ENCODE assay signal across 12 cellular contexts in genomic region chr20:47362361-47363219, GRCh38. TPM values are rescaled to one million over a fixed set of nuclear protein-coding genes. Genes with fewer than 3 reads are reported as not detected.
DNase-seq lines count a peak whose midpoint lies in the region; ATAC-seq, FAIRE-seq and TF ChIP-seq lines count a peak whose summit lies in the region.
"Had no signal": no experiment of that assay in that cellular context is flagged by ENCODE, and none has a peak within 500 bp of the region (broad histone marks: within the 10 kb centered on the region; RNA-seq: fewer than 3 reads in every experiment).

No MANE protein-coding gene starts in this region.

- no peaks in the 10 kb centered on the region for H3K36me3 ChIP-seq in CD8-positive, alpha-beta memory T cell (ENCODE audit: insufficient read depth, low read length)
- no peaks in the 10 kb centered on the region for H3K36me3 ChIP-seq in ovary

- H3K4me1 Mint-ChIP-seq in CD8-positive, alpha-beta memory T cell, result peaks cover 6 to 16% (median 14%) of the 10 kb centered on the region in 3 donors
- H3K4me1 Mint-ChIP-seq in chondrocyte (ENCODE audit: low read depth), result peaks cover 8% of the 10 kb centered on the region
- H3K4me1 Mint-ChIP-seq in activated T-helper 2 cell treated with anti-CD3 and anti-CD28 coated beads, Interferon-gamma antibody, Interleukin-2, Interleukin-4, amounts not matched to agents 10 μg/mL and 5 μg/mL and 100 μg/mL, durations not matched to agents 14 hours and 24 hours and 36 hours (ENCODE audit: low read depth), result peaks cover 27% of the 10 kb centered on the region

- no peaks in the 10 kb centered on the region for H3K27me3 ChIP-seq in CD8-positive, alpha-beta memory T cell (ENCODE audit: insufficient read depth, low read length, poor library complexity, severe bottlenecking)
- H3K27me3 ChIP-seq in ovary, result no peaks in the 10 kb centered on the region

- 88 to 90% (median 90%) methylated on average over 17 of the region's 17 CpGs for WGBS in ovary, 3 donors

- no peak for TF ChIP-seq EP300 in ovary (IDR thresholded peaks at IDR 0.05)

- CTCF ChIA-PET in CD8-positive, alpha-beta memory T cell (lab: Charles Lee), result interaction anchor here (1.1 kb wide), 2 partner anchors 21 to 46 kb away, joined by 3 read pairs; no protein-coding TSS in a partner anchor

- no peaks in the 10 kb centered on the region for H3K9me3 Mint-ChIP-seq in CD8-positive, alpha-beta memory T cell
- no peaks in the 10 kb centered on the region for H3K9me3 Mint-ChIP-seq in chondrocyte (ENCODE audit: low read depth)
- no peaks in the 10 kb centered on the region for H3K9me3 Mint-ChIP-seq in activated T-helper 2 cell treated with anti-CD3 and anti-CD28 coated beads, Interferon-gamma antibody, Interleukin-2, Interleukin-4, amounts not matched to agents 10 μg/mL and 5 μg/mL and 100 μg/mL, durations not matched to agents 14 hours and 24 hours and 36 hours

- peaks cover 22% of the 10 kb centered on the region for H3K4me1 ChIP-seq in CD8-positive, alpha-beta memory T cell (ENCODE audit: insufficient read depth, low read length)
- H3K4me1 ChIP-seq in ovary (ENCODE audit: insufficient read depth), result peaks cover 26% of the 10 kb centered on the region

- H3K9me3 ChIP-seq in CD8-positive, alpha-beta memory T cell (ENCODE audit: low read length), result no peaks in the 10 kb centered on the region
- no peaks in the 10 kb centered on the region for H3K9me3 ChIP-seq in ovary

- no peak overlapping the region for H3K4me3 ChIP-seq in CD8-positive, alpha-beta memory T cell (ENCODE audit: low read length)
- no peak overlapping the region for H3K4me3 ChIP-seq in ovary

- DNase-seq in CD8-positive, alpha-beta memory T cell, result no peak
- DNase-seq in MV-4-11 (lab: John Stamatoyannopoulos, UW), result peak; percentile 47
- DNase-seq in chondrocyte (ENCODE audit: low spot score), result no peak
- peak in 2 of 5 donors; percentile 39 to 46 for DNase-seq in ovary
- no peak for DNase-seq in activated gamma-delta T cell (lab: John Stamatoyannopoulos, UW)
- no peak for DNase-seq in activated T-helper 2 cell treated with anti-CD3 and anti-CD28 coated beads, Interferon-gamma antibody, Interleukin-2, Interleukin-4, amounts not matched to agents 10 μg/mL and 5 μg/mL and 100 μg/mL, durations not matched to agents 14 hours and 24 hours and 36 hours (ENCODE audit: low spot score)
- no peak for DNase-seq in GM12892 (ENCODE audit: insufficient read length)
- DNase-seq: activated CD4-positive, alpha-beta T cell treated with anti-CD3 and anti-CD28 coated beads for 48 hours; stimulated activated CD4-positive, alpha-beta T cell treated with anti-CD3 and anti-CD28 coated beads, Interleukin-2, amount 100 ng/mL, for 48 hours had no signal

- peak overlapping the region; percentile 89 for H3K27ac ChIP-seq in CD8-positive, alpha-beta memory T cell (ENCODE audit: low read depth, low read length)
- H3K27ac ChIP-seq in ovary, result peak overlapping the region; percentile 40 to 95

- TF ChIP-seq CTCF in chondrocyte (IDR thresholded peaks at IDR 0.05) (no peak), ovary (IDR thresholded peaks at IDR 0.05) (no peak)

- intact Hi-C loops in ovary (cut with DNase I), result no loop called here
- intact Hi-C loops in activated T-helper 2 cell treated with anti-CD3 and anti-CD28 coated beads, Interferon-gamma antibody, Interleukin-2, Interleukin-4, amounts not matched to agents 10 μg/mL and 5 μg/mL and 100 μg/mL, durations not matched to agents 14 hours and 24 hours and 36 hours (cut with micrococcal nuclease), result no loop called here

- no peak for TF ChIP-seq POLR2A in ovary (IDR thresholded peaks at IDR 0.05)
- TF ChIP-seq POLR2A in GM12892 (IDR thresholded peaks at IDR 0.05; ENCODE audit: low read depth, low read length), result no peak

- peak overlapping the region in 5 of 8 donors; percentile 1 to 74 (median 50) for H3K27ac Mint-ChIP-seq in CD8-positive, alpha-beta memory T cell
- peak overlapping the region; percentile 27 for H3K27ac Mint-ChIP-seq in chondrocyte (ENCODE audit: unreplicated experiment)
- no peak overlapping the region for H3K27ac Mint-ChIP-seq in activated T-helper 2 cell treated with anti-CD3 and anti-CD28 coated beads, Interferon-gamma antibody, Interleukin-2, Interleukin-4, amounts not matched to agents 10 μg/mL and 5 μg/mL and 100 μg/mL, durations not matched to agents 14 hours and 24 hours and 36 hours

- peaks cover 4 to 6% of the 10 kb centered on the region in 2 donors for H3K27me3 Mint-ChIP-seq in CD8-positive, alpha-beta memory T cell
- H3K27me3 Mint-ChIP-seq in chondrocyte (ENCODE audit: low read depth), result no peaks in the 10 kb centered on the region
- H3K27me3 Mint-ChIP-seq in activated T-helper 2 cell treated with anti-CD3 and anti-CD28 coated beads, Interferon-gamma antibody, Interleukin-2, Interleukin-4, amounts not matched to agents 10 μg/mL and 5 μg/mL and 100 μg/mL, durations not matched to agents 14 hours and 24 hours and 36 hours (ENCODE audit: low read depth), result no peaks in the 10 kb centered on the region

- peak overlapping the region in 2 of 7 donors; percentile 4 to 23 for H3K4me3 Mint-ChIP-seq in CD8-positive, alpha-beta memory T cell
- no peak overlapping the region for H3K4me3 Mint-ChIP-seq in chondrocyte (ENCODE audit: unreplicated experiment)
- H3K4me3 Mint-ChIP-seq in activated T-helper 2 cell treated with anti-CD3 and anti-CD28 coated beads, Interferon-gamma antibody, Interleukin-2, Interleukin-4, amounts not matched to agents 10 μg/mL and 5 μg/mL and 100 μg/mL, durations not matched to agents 14 hours and 24 hours and 36 hours (ENCODE audit: low read depth), result no peak overlapping the region

- no peak for FAIRE-seq in GM12892 (lab: Jason Lieb, UNC)
- FAIRE-seq: GM19239, urothelium cell line had no signal

- no peaks in the 10 kb centered on the region for H3K36me3 Mint-ChIP-seq in CD8-positive, alpha-beta memory T cell
- H3K36me3 Mint-ChIP-seq in chondrocyte (ENCODE audit: low read depth), result no peaks in the 10 kb centered on the region
- no peaks in the 10 kb centered on the region for H3K36me3 Mint-ChIP-seq in activated T-helper 2 cell treated with anti-CD3 and anti-CD28 coated beads, Interferon-gamma antibody, Interleukin-2, Interleukin-4, amounts not matched to agents 10 μg/mL and 5 μg/mL and 100 μg/mL, durations not matched to agents 14 hours and 24 hours and 36 hours (ENCODE audit: low read depth)

- ATAC-seq in HG02798 (IDR thresholded peaks at IDR 0.05; ENCODE audit: poor library complexity, unreplicated experiment), result no peak

- POLR2A ChIA-PET in CD8-positive, alpha-beta memory T cell (lab: Charles Lee), result no interaction called here

RNA-seq across cellular contexts. Expression of gene ZMYND8, which starts 6.1 kb away (rescaled TPM):
- total RNA-seq in CD8-positive, alpha-beta memory T cell, result 10 to 100 TPM; 25.8 to 30.7 TPM
- 20.9 TPM for polyA plus RNA-seq in CD8-positive, alpha-beta memory T cell
- total RNA-seq in chondrocyte (31.9 to 35.0 TPM (median 33.8 TPM) in 3 replicates), ovary (10 to 100 TPM; 20.3 to 40.7 (median 31.2) TPM)
- 10 to 100 TPM in 1 of 2 donors, 1 to 10 TPM in 1; 8.3 to 23.5 TPM for polyA plus RNA-seq in ovary
- total RNA-seq in activated T-helper 2 cell treated with anti-CD3 and anti-CD28 coated beads, Interferon-gamma antibody, Interleukin-2, Interleukin-4, amounts not matched to agents 10 μg/mL and 5 μg/mL and 100 μg/mL, durations not matched to agents 14 hours and 24 hours and 36 hours, result 45.7 and 46.7 TPM in 2 replicates
- polyA plus RNA-seq in GM12892 (2012; ENCODE audit: missing spikeins), result 20.2 TPM
